ENCODE assay signal across 10 cellular contexts in genomic region chr10:79413196-79413595, GRCh38. TPM values are rescaled to one million over a fixed set of nuclear protein-coding genes. Genes with fewer than 3 reads are reported as not detected.
DNase-seq lines count a peak whose midpoint lies in the region; ATAC-seq and TF ChIP-seq lines count a peak whose summit lies in the region.
"Had no signal": no experiment of that assay in that cellular context is flagged by ENCODE, and none has a peak within 500 bp of the region (broad histone marks: within the 10 kb centered on the region; RNA-seq: fewer than 3 reads in every experiment).

No MANE protein-coding gene starts in this region.

- H3K27me3 Mint-ChIP-seq in activated CD4-positive, alpha-beta T cell treated with anti-CD3 and anti-CD28 coated beads for 36 hours, result no peaks in the 10 kb centered on the region
- H3K27me3 Mint-ChIP-seq: T-cell had no signal

- CTCF ChIA-PET in activated CD4-positive, alpha-beta T cell treated with anti-CD3 and anti-CD28 coated beads for 36 hours (lab: Charles Lee), result no interaction called here

- H3K4me1 Mint-ChIP-seq in activated CD4-positive, alpha-beta T cell treated with anti-CD3 and anti-CD28 coated beads for 36 hours, result peaks cover 6% of the 10 kb centered on the region

- POLR2A ChIA-PET in activated CD4-positive, alpha-beta T cell treated with anti-CD3 and anti-CD28 coated beads for 36 hours (lab: Charles Lee), result no interaction called here

- H3K4me3 ChIP-seq in foreskin fibroblast (ENCODE audit: low read depth in 1 of 2, low read length in 2 of 2), result no peak overlapping the region

- peak; percentile 83 for ATAC-seq in activated CD4-positive, alpha-beta T cell treated with anti-CD3 and anti-CD28 coated beads for 36 hours
- no peak for ATAC-seq in GM18868 (IDR thresholded peaks at IDR 0.05; ENCODE audit: unreplicated experiment)
- ATAC-seq: T-cell had no signal

- no peak overlapping the region for H3K4me3 Mint-ChIP-seq in activated CD4-positive, alpha-beta T cell treated with anti-CD3 and anti-CD28 coated beads for 36 hours
- H3K4me3 Mint-ChIP-seq: T-cell had no signal

- no peak overlapping the region for H3K27ac Mint-ChIP-seq in activated CD4-positive, alpha-beta T cell treated with anti-CD3 and anti-CD28 coated beads for 36 hours
- H3K27ac Mint-ChIP-seq: T-cell had no signal

- H3K9me3 Mint-ChIP-seq in activated CD4-positive, alpha-beta T cell treated with anti-CD3 and anti-CD28 coated beads for 36 hours (ENCODE audit: low read depth), result no peaks in the 10 kb centered on the region
- H3K9me3 Mint-ChIP-seq: T-cell had no signal

- no peak for TF ChIP-seq CTCF in foreskin fibroblast (IDR thresholded peaks at IDR 0.05; ENCODE audit: low read depth, low read length)

- no peaks in the 10 kb centered on the region for H3K36me3 Mint-ChIP-seq in activated CD4-positive, alpha-beta T cell treated with anti-CD3 and anti-CD28 coated beads for 36 hours (ENCODE audit: low read depth)

- intact Hi-C loops in activated CD4-positive, alpha-beta T cell treated with anti-CD3 and anti-CD28 coated beads for 36 hours (cut with DNase I, micrococcal nuclease), result no loop called here

- DNase-seq in activated CD4-positive, alpha-beta T cell treated with anti-CD3 and anti-CD28 coated beads for 36 hours, result peak; percentile 53
- no peak for DNase-seq in activated CD4-positive, alpha-beta T cell treated with anti-CD3 and anti-CD28 coated beads for 4 hours
- peak; percentile 45 for DNase-seq in NOMO-1 treated with DMSO at 0.1 percent for 48 hours (lab: John Stamatoyannopoulos, UW; ENCODE audit: unreplicated experiment)
- peak; percentile 70 to 72 for DNase-seq in foreskin fibroblast
- DNase-seq in stimulated activated CD8-positive, alpha-beta memory T cell treated with anti-CD3 and anti-CD28 coated beads, Interleukin-15, amount 100 ng/mL, for 48 hours (ENCODE audit: low read depth in 2 of 2), result peak; percentile 16 to 23
- DNase-seq in NCI-H2196 (lab: John Stamatoyannopoulos, UW; ENCODE audit: unreplicated experiment), result no peak
- DNase-seq in NCI-H187 (lab: John Stamatoyannopoulos, UW), result no peak
- DNase-seq: stimulated activated CD4-positive, alpha-beta T cell treated with anti-CD3 and anti-CD28 coated beads, Interleukin-4, amount 100 ng/mL, for 24 hours; T-cell had no signal

RNA-seq across cellular contexts. Expression of gene ZCCHC24, which starts 32.2 kb away (rescaled TPM):
- under 1 TPM; 0.53 to 0.75 TPM for total RNA-seq in activated CD4-positive, alpha-beta T cell treated with anti-CD3 and anti-CD28 coated beads for 36 hours

Comparison
In these comparisons a context has a peak if more than half of its experiments do, and no peak if none do; other contexts are left out.
1. DNase-seq: peak in activated CD4-positive, alpha-beta T cell treated with anti-CD3 and anti-CD28 coated beads for 36 hours (single experiment), NOMO-1 treated with DMSO at 0.1 percent for 48 hours (single experiment), foreskin fibroblast (2 of 2) and stimulated activated CD8-positive, alpha-beta memory T cell treated with anti-CD3 and anti-CD28 coated beads, Interleukin-15, amount 100 ng/mL, for 48 hours (2 of 2); none in activated CD4-positive, alpha-beta T cell treated with anti-CD3 and anti-CD28 coated beads for 4 hours (0 of 2), NCI-H2196 (single experiment) and NCI-H187 (0 of 2).